Comparison of ENCODE assay signal across 8 cellular contexts in genomic region chr3:132661120-132661519, GRCh38. TPM values are rescaled to one million over a fixed set of nuclear protein-coding genes. Genes with fewer than 3 reads are reported as not detected.
DNase-seq lines count a peak whose midpoint lies in the region; ATAC-seq and TF ChIP-seq lines count a peak whose summit lies in the region.

No MANE protein-coding gene starts in this region.

- no peaks in the 10 kb centered on the region for H3K9me3 Mint-ChIP-seq in brain

- H3K27me3 ChIP-seq in HL-60 (ENCODE audit: insufficient read depth, poor library complexity, severe bottlenecking) (no peaks in the 10 kb centered on the region), mononuclear cell (ENCODE audit: insufficient read depth, low read length) (no peaks in the 10 kb centered on the region)

- TF ChIP-seq CTCF in AG04449 (IDR thresholded peaks at IDR 0.05; ENCODE audit: insufficient read depth, low read length, missing control alignments) (no peak), HL-60 (IDR thresholded peaks at IDR 0.05; ENCODE audit: insufficient read depth, low read length) (no peak), brain (conservative IDR thresholded peaks at IDR 0.05) (no peak)

- H3K27ac ChIP-seq in HL-60 (replicated peaks) = peak overlapping the region; percentile 98

- ATAC-seq in GM21526 (IDR thresholded peaks at IDR 0.05; ENCODE audit: low FRiP score, unreplicated experiment) (no peak), HG03135 (IDR thresholded peaks at IDR 0.05; ENCODE audit: unreplicated experiment) (no peak), HG02884 (IDR thresholded peaks at IDR 0.05; ENCODE audit: unreplicated experiment) (no peak)

- H3K27me3 Mint-ChIP-seq in brain = peaks cover 20% of the 10 kb centered on the region

- peak overlapping the region; percentile 91 to 99 (median 98) for H3K4me3 Mint-ChIP-seq in brain

- peaks cover 66% of the 10 kb centered on the region for H3K4me1 Mint-ChIP-seq in brain

- no peaks in the 10 kb centered on the region for H3K9me3 ChIP-seq in mononuclear cell (ENCODE audit: low read depth, low read length)

- H3K4me3 ChIP-seq in AG04449 (ENCODE audit: low read depth, low read length) = peak overlapping the region; percentile 80
- peak overlapping the region; percentile 95 for H3K4me3 ChIP-seq in HL-60 (replicated peaks; ENCODE audit: insufficient read depth, low read length)
- H3K4me3 ChIP-seq in mononuclear cell (ENCODE audit: low read length) = peak overlapping the region; percentile 79

- H3K4me1 ChIP-seq in mononuclear cell (ENCODE audit: insufficient read depth, low read length) = peaks cover 16% of the 10 kb centered on the region

- no peaks in the 10 kb centered on the region for H3K36me3 Mint-ChIP-seq in brain

- DNase-seq in AG04449 (ENCODE audit: low read depth, low spot score) (no peak), HL-60 (ENCODE audit: low read depth in 1 of 2, low spot score in 1 of 2) (no peak), anterior cingulate cortex (lab: John Stamatoyannopoulos, UW) (no peak)

- H3K27ac Mint-ChIP-seq in brain = peak overlapping the region; percentile 97 to 100 (median 99)

- POLR2A ChIA-PET in AG04449 (lab: Yijun Ruan, JAX) = no interaction called here

- CTCF ChIA-PET in AG04449 (lab: Yijun Ruan, JAX) = interaction anchor here (0.7 to 5.4 kb wide), 4 partner anchors 16 to 125 kb away, joined by 3 to 58 read pairs (median 22); no protein-coding TSS in a partner anchor

RNA-seq across cellular contexts. Expression of gene UBA5, which starts 1.0 kb away (rescaled TPM):
- 14.9 TPM for polyA plus RNA-seq in brain (ENCODE audit: insufficient read depth, low read depth, low replicate concordance)
- 18.7 TPM for total RNA-seq in mononuclear cell

RNA-seq across cellular contexts. Expression of gene ACAD11, which starts 1.5 kb away (rescaled TPM):
- 2.8 TPM for polyA plus RNA-seq in brain (ENCODE audit: insufficient read depth, low read depth, low replicate concordance)
- 29.8 TPM for total RNA-seq in mononuclear cell
